ENCODE assay signal across 32 cellular contexts in the genomic region with DNA sequence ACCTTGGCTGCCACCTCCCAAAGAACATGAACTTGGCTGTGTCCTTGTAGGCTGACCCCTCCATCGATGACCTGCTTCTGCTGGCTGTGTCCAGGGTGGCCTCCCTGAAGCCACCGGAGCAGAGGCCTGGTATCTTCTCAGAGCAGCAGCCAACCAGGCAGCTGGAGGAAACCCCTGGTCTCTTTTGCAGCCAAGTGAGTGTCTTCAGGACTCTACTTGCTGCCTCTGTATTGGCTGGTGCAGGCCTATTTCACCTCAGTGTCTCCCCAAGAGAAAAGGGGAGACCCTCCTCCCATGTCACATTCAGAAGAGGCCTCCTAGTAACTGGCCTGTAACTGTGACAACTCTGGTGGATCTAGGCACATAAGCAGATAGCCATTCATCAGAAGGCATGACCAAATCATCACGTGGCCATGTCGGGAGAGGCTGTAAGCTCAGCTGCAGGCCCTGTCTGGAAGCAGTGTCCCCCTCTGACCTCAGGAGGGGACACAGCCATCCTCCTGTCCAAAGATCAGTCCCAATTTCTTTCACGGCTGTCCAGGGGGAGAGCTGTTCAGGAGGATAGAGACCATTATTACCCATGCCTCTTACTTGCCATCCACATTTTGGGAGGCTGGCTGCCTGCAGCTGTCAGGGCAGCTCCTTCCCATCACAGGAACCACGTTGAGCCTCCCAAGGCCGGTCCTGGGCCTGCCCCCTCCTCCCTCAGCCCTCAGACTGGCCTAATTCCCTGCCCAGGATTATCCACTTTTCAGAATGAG. TPM values are rescaled to one million over a fixed set of nuclear protein-coding genes. Genes with fewer than 3 reads are reported as not detected.
A peak's percentile ranks its signal among the peaks of the same experiment; 100 is the strongest.
DNase-seq lines count a peak whose midpoint lies in the region; ATAC-seq, FAIRE-seq and TF ChIP-seq lines count a peak whose summit lies in the region.
"Had no signal": no experiment of that assay in that cellular context is flagged by ENCODE, and none has a peak within 500 bp of the region (broad histone marks: within the 10 kb centered on the region; RNA-seq: fewer than 3 reads in every experiment).

No MANE protein-coding gene starts in this region.

- H2BK120ac ChIP-seq in IMR-90 (ENCODE audit: low read depth, low read length) = no peak overlapping the region

- no peak overlapping the region for H2BK20ac ChIP-seq in IMR-90 (ENCODE audit: low read depth, low read length)

- no peak overlapping the region for H3K14ac ChIP-seq in IMR-90 (replicated peaks; ENCODE audit: low read depth, low read length)

- TF ChIP-seq CTCF in IMR-90 (conservative IDR thresholded peaks at IDR 0.05; ENCODE audit: low read depth, low read length) = no peak
- no peak for TF ChIP-seq CTCF in HepG2 (CRISPR knock-in tag; IDR thresholded peaks at IDR 0.05)
- no peak for TF ChIP-seq CTCF in osteocyte (IDR thresholded peaks at IDR 0.05)
- TF ChIP-seq CTCF in type B pancreatic cell (conservative IDR thresholded peaks at IDR 0.05) = no peak

- H3K4me3 Mint-ChIP-seq in osteocyte (ENCODE audit: unreplicated experiment) (no peak overlapping the region), type B pancreatic cell (no peak overlapping the region)
- H3K4me3 Mint-ChIP-seq: activated CD8-positive, alpha-beta memory T cell treated with anti-CD3 and anti-CD28 coated beads, Interleukin-2, amount 10 ng/mL, durations not matched to agents 7 days and 5 days; activated naive CD8-positive, alpha-beta T cell treated with anti-CD3 and anti-CD28 coated beads, Interleukin-2, amount 50 U/mL, for 24 hours; CD8-positive, alpha-beta memory T cell; effector memory CD8-positive, alpha-beta T cell; mesothelial cell of epicardium; naive thymus-derived CD8-positive, alpha-beta T cell; T-cell had no signal

- H3K36me3 Mint-ChIP-seq in osteocyte (ENCODE audit: unreplicated experiment) (no peaks in the 10 kb centered on the region), type B pancreatic cell (no peaks in the 10 kb centered on the region)
- H3K36me3 Mint-ChIP-seq: activated CD8-positive, alpha-beta memory T cell treated with anti-CD3 and anti-CD28 coated beads, Interleukin-2, amount 10 ng/mL, durations not matched to agents 7 days and 5 days; CD8-positive, alpha-beta memory T cell; mesothelial cell of epicardium; naive thymus-derived CD8-positive, alpha-beta T cell; T-cell had no signal

- 0 out of 3 replicates have a peak overlapping the region, but pooled peaks have one; percentile 14 for H2BK15ac ChIP-seq in IMR-90 (ENCODE audit: low read depth, low read length)

- no peak overlapping the region for H4K91ac ChIP-seq in IMR-90 (ENCODE audit: insufficient read depth, low read depth, low read length)

- TF ChIP-seq RAD21 in IMR-90 (IDR thresholded peaks at IDR 0.05; ENCODE audit: low read length) (no peak), HepG2 (CRISPR knock-in tag; IDR thresholded peaks at IDR 0.05) (peak; percentile 57)

- peak overlapping the region in 1 of 2 experiments; percentile 35; a peak in 1 of 4 replicates for H4K8ac ChIP-seq in IMR-90 (ENCODE audit: low read depth in 2 of 2, low read length in 2 of 2)

- CTCF ChIA-PET in IMR-90 (lab: Yijun Ruan, JAX) = no interaction called here
- CTCF ChIA-PET in HepG2 (lab: Yijun Ruan, JAX; ENCODE audit: low intra/inter-chr PET ratio, low total read pairs) = no interaction called here

- H3K4me3 ChIP-seq in IMR-90 (ENCODE audit: insufficient read depth, low read depth, low read length) = no peak overlapping the region
- H3K4me3 ChIP-seq in SJCRH30 = no peak overlapping the region
- peak overlapping the region; percentile 57 to 70 (median 63) for H3K4me3 ChIP-seq in HepG2 (replicated peaks in 1 of 3; ENCODE audit: insufficient read depth in 1 of 3, low read depth in 2 of 3, low read length in 3 of 3)
- H3K4me3 ChIP-seq: GM23248, left ventricle myocardium inferior, ovary, SJSA1, stomach, uterus had no signal

- peak overlapping the region; percentile 26 for H3K4ac ChIP-seq in IMR-90 (ENCODE audit: low read depth, low read length)

- no peak for TF ChIP-seq POLR2A in IMR-90 (IDR thresholded peaks at IDR 0.05; ENCODE audit: low read depth, low read length)
- peak; percentile 84 to 95 for TF ChIP-seq POLR2A in HepG2 (IDR thresholded peaks at IDR 0.05; ENCODE audit: insufficient read depth in 1 of 2, low read depth in 2 of 2, low read length in 2 of 2)

- H2AFZ ChIP-seq in IMR-90 (replicated peaks; ENCODE audit: low read length, poor library complexity) = peak overlapping the region; percentile 78
- no peak overlapping the region for H2AFZ ChIP-seq in HepG2 (ENCODE audit: low read length)
- H2AFZ ChIP-seq: GM23248 had no signal

- H3K4me1 Mint-ChIP-seq in osteocyte (ENCODE audit: unreplicated experiment) (peaks cover 16% of the 10 kb centered on the region), type B pancreatic cell (ENCODE audit: unreplicated experiment) (peaks cover 10% of the 10 kb centered on the region)
- H3K4me1 Mint-ChIP-seq: activated CD8-positive, alpha-beta memory T cell treated with anti-CD3 and anti-CD28 coated beads, Interleukin-2, amount 10 ng/mL, durations not matched to agents 7 days and 5 days; activated naive CD8-positive, alpha-beta T cell treated with anti-CD3 and anti-CD28 coated beads, Interleukin-2, amount 50 U/mL, for 24 hours; CD8-positive, alpha-beta memory T cell; naive thymus-derived CD8-positive, alpha-beta T cell; T-cell had no signal

- H3K27ac Mint-ChIP-seq in osteocyte (ENCODE audit: unreplicated experiment) = no peak overlapping the region
- H3K27ac Mint-ChIP-seq in type B pancreatic cell = no peak overlapping the region
- H3K27ac Mint-ChIP-seq: activated CD8-positive, alpha-beta memory T cell treated with anti-CD3 and anti-CD28 coated beads, Interleukin-2, amount 10 ng/mL, durations not matched to agents 7 days and 5 days; activated naive CD8-positive, alpha-beta T cell treated with anti-CD3 and anti-CD28 coated beads, Interleukin-2, amount 50 U/mL, for 24 hours; CD8-positive, alpha-beta memory T cell; mesothelial cell of epicardium; naive thymus-derived CD8-positive, alpha-beta T cell; T-cell had no signal

- 0 out of 2 replicates have a peak overlapping the region, but pooled peaks have one; percentile 28 for H2AK5ac ChIP-seq in IMR-90 (ENCODE audit: low read depth, low read length)

- H4K20me1 ChIP-seq in IMR-90 (ENCODE audit: insufficient read depth, low read length) = no peaks in the 10 kb centered on the region
- H4K20me1 ChIP-seq in HepG2 (ENCODE audit: insufficient read depth, low read length) = no peaks in the 10 kb centered on the region

- in situ Hi-C loops in IMR-90 (cut with MboI; ENCODE audit: low sequenced_read_pairs) (no loop called here), HepG2 (cut with HindIII; ENCODE audit: extremely low pct_ligation_motif_present, low pct_unique_long_range_greater_than_20kb) (no loop called here)

- no peak overlapping the region for H4K5ac ChIP-seq in IMR-90 (ENCODE audit: low read depth, low read length)

- no peaks in the 10 kb centered on the region for H3K79me1 ChIP-seq in IMR-90 (ENCODE audit: low read depth in 1 of 2, low read length in 2 of 2)

- H3K23ac ChIP-seq in IMR-90 (ENCODE audit: low read depth, low read length) = no peak overlapping the region

- H3K27me3 Mint-ChIP-seq in osteocyte (ENCODE audit: unreplicated experiment) (no peaks in the 10 kb centered on the region), type B pancreatic cell (peaks cover 3% of the 10 kb centered on the region)
- H3K27me3 Mint-ChIP-seq: T-cell had no signal

- WGBS in IMR-90 (ENCODE audit: extremely low coverage in 2 of 2, insufficient read length in 1 of 2), 2 experiments = 100% methylated on average over 1 of the region's 7 CpGs; no CpG with 5 or more reads in 1 of the 2 experiments
- 0% methylated on average over 7 of the region's 7 CpGs for WGBS in HepG2 (ENCODE audit: low lambda C conversion rate)

- H3K4me1 ChIP-seq in IMR-90 (ENCODE audit: control insufficient read depth, insufficient read depth, low read length) (peaks cover 12% of the 10 kb centered on the region), SJCRH30 (no peaks in the 10 kb centered on the region), HepG2 (ENCODE audit: insufficient read depth, low read length) (peaks cover 86% of the 10 kb centered on the region)
- H3K4me1 ChIP-seq: SJSA1, uterus had no signal

- H3K27ac ChIP-seq in IMR-90 (ENCODE audit: insufficient read depth, low read length) (no peak overlapping the region), SJCRH30 (no peak overlapping the region), HepG2 (ENCODE audit: extremely low read length, insufficient read depth, low read length) (peak overlapping the region; percentile 86)
- H3K27ac ChIP-seq: GM23248, HL-60, left ventricle myocardium inferior, ovary, SJSA1, stomach, uterus had no signal

- intact Hi-C loops in IMR-90 (cut with micrococcal nuclease) = no loop called here
- intact Hi-C loops in HepG2 (cut with micrococcal nuclease; ENCODE audit: unreplicated experiment) = loop anchor here (1.0 to 10.0 kb wide), 2 partner anchors 8 to 170 kb away; a partner anchor contains a TSS

- peak; percentile 86 for FAIRE-seq in HepG2 (lab: Jason Lieb, UNC)
- FAIRE-seq: islet of Langerhans had no signal

- no TSS peak for BruUV-seq in IMR-90 (replicated peaks; lab: Mats Ljungman, UMichigan)
- no TSS peak for BruUV-seq in HepG2 (replicated peaks; lab: Mats Ljungman, UMichigan)

- ATAC-seq in IMR-90 (ENCODE audit: low read depth) = no peak
- ATAC-seq in HepG2 = peak; percentile 80
- ATAC-seq in GM21423 (IDR thresholded peaks at IDR 0.05; ENCODE audit: unreplicated experiment) = no peak
- ATAC-seq: activated CD8-positive, alpha-beta memory T cell treated with anti-CD3 and anti-CD28 coated beads, Interleukin-2, amount 10 ng/mL, durations not matched to agents 7 days and 5 days; activated naive CD8-positive, alpha-beta T cell treated with anti-CD3 and anti-CD28 coated beads, Interleukin-2, amount 50 U/mL, for 24 hours; effector memory CD8-positive, alpha-beta T cell; naive thymus-derived CD8-positive, alpha-beta T cell; T-cell had no signal

- H3K79me2 ChIP-seq in HepG2 (ENCODE audit: insufficient read depth, low read length) = peaks cover 39% of the 10 kb centered on the region

- POLR2A ChIA-PET in IMR-90 (lab: Charles Lee; ENCODE audit: unreplicated experiment) = interaction anchor here (0.5 kb wide), 1 partner anchor 291 kb away, joined by 3 read pairs; no protein-coding TSS in a partner anchor
- POLR2A ChIA-PET in HepG2 (lab: Yijun Ruan, JAX) = interaction anchor here (0.7 to 8.3 kb wide), 15 partner anchors 7 to 184 kb away, joined by 3 to 220 read pairs (median 7); a partner anchor contains a TSS

- dilution Hi-C loops in IMR-90 (cut with HindIII; ENCODE audit: low sequenced_read_pairs, unreplicated experiment) = no loop called here

- H3K9me3 ChIP-seq in IMR-90 (ENCODE audit: control insufficient read depth, insufficient read depth, low read length) (no peaks in the 10 kb centered on the region), SJCRH30 (replicated peaks) (no peaks in the 10 kb centered on the region), HepG2 (ENCODE audit: low read length) (no peaks in the 10 kb centered on the region)
- H3K9me3 ChIP-seq: left ventricle myocardium inferior, ovary, SJSA1, stomach, uterus had no signal

- no peak for DNase-seq in IMR-90
- DNase-seq in SJCRH30 = peak; percentile 36 to 51
- peak; percentile 93 for DNase-seq in HepG2 (ENCODE audit: low spot score)
- DNase-seq in osteocyte (ENCODE audit: extremely low spot score, unreplicated experiment) = peak; percentile 46
- DNase-seq in stimulated activated CD4-positive, alpha-beta T cell treated with anti-CD3 and anti-CD28 coated beads, Interleukin-4, amount 100 ng/mL, for 4 hours = no peak
- DNase-seq in type B pancreatic cell (ENCODE audit: extremely low spot score, unreplicated experiment) = no peak
- DNase-seq: activated CD8-positive, alpha-beta memory T cell treated with anti-CD3 and anti-CD28 coated beads, Interleukin-2, amount 10 ng/mL, durations not matched to agents 7 days and 5 days; activated naive CD4-positive, alpha-beta T cell; activated naive CD8-positive, alpha-beta T cell treated with anti-CD3 and anti-CD28 coated beads, Interleukin-2, amount 50 U/mL, for 24 hours; CD8-positive, alpha-beta memory T cell; cortex of kidney; effector memory CD8-positive, alpha-beta T cell; GM23248; left ventricle myocardium inferior; MV-4-11; naive thymus-derived CD8-positive, alpha-beta T cell; NCI-H1436; NCI-H2081; NCI-H2227 treated with DMSO at 0.1 percent for 48 hours; NCI-H748 treated with DMSO at 0.1 percent for 48 hours; ovary; RPMI8226; stimulated activated CD4-positive, alpha-beta T cell treated with anti-CD3 and anti-CD28 coated beads, Interleukin-2, amount 100 ng/mL, for 24 hours; stimulated activated CD8-positive, alpha-beta memory T cell treated with anti-CD3 and anti-CD28 coated beads, Interleukin-4, amount 100 ng/mL, for 48 hours; stomach; T-cell; uterus had no signal

- peaks cover 4% of the 10 kb centered on the region; the same call in 1 of the 2 replicates for H3K9me1 ChIP-seq in IMR-90 (ENCODE audit: insufficient read depth, low read length)

- H3K9me3 Mint-ChIP-seq in osteocyte (ENCODE audit: unreplicated experiment) (no peaks in the 10 kb centered on the region), type B pancreatic cell (no peaks in the 10 kb centered on the region)
- H3K9me3 Mint-ChIP-seq: activated naive CD8-positive, alpha-beta T cell treated with anti-CD3 and anti-CD28 coated beads, Interleukin-2, amount 50 U/mL, for 24 hours; CD8-positive, alpha-beta memory T cell; effector memory CD8-positive, alpha-beta T cell; mesothelial cell of epicardium; naive thymus-derived CD8-positive, alpha-beta T cell; T-cell had no signal

- H3K36me3 ChIP-seq in IMR-90 (ENCODE audit: control insufficient read depth, insufficient read depth, low read length) = no peaks in the 10 kb centered on the region
- H3K36me3 ChIP-seq in SJCRH30 = no peaks in the 10 kb centered on the region
- no peaks in the 10 kb centered on the region; a peak in 1 of 5 replicates for H3K36me3 ChIP-seq in HepG2 (replicated peaks in 1 of 2; ENCODE audit: control insufficient read depth in 1 of 2, insufficient read depth in 2 of 2, low read length in 2 of 2)
- H3K36me3 ChIP-seq: left ventricle myocardium inferior, ovary, SJSA1, stomach, uterus had no signal

- no peak overlapping the region for H2BK5ac ChIP-seq in IMR-90 (ENCODE audit: low read depth, low read length, poor library complexity, severe bottlenecking)

- no peak overlapping the region for H3K56ac ChIP-seq in IMR-90 (ENCODE audit: extremely low read depth, insufficient read depth, low read length)

- no peak overlapping the region for H3K18ac ChIP-seq in IMR-90 (ENCODE audit: low read depth, low read length)

- H3K9ac ChIP-seq in IMR-90 (ENCODE audit: low read depth, low read length) (no peak overlapping the region), HepG2 (ENCODE audit: insufficient read depth, low read depth, low read length) (peak overlapping the region; percentile 79)
- H3K9ac ChIP-seq: GM23248 had no signal

- H3K4me2 ChIP-seq in IMR-90 (ENCODE audit: low read depth, low read length) (no peak overlapping the region), HepG2 (ENCODE audit: low read depth, low read length) (peak overlapping the region; percentile 96)

- TF ChIP-seq EP300 in HepG2 (IDR thresholded peaks at IDR 0.05; ENCODE audit: low read depth in 2 of 2, low read length in 2 of 2) (peak; percentile 25 to 40; a peak in 2 of 4 replicates), HepG2 (CRISPR knock-in tag; IDR thresholded peaks at IDR 0.05; ENCODE audit: borderline replicate concordance) (peak; percentile 53; the same call in 1 of the 2 replicates)

- H3K27me3 ChIP-seq in IMR-90 (ENCODE audit: control insufficient read depth, insufficient read depth, low read length) (no peaks in the 10 kb centered on the region), SJCRH30 (no peaks in the 10 kb centered on the region), HepG2 (ENCODE audit: control insufficient read depth in 1 of 2, insufficient read depth in 2 of 2, low read length in 2 of 2) (no peaks in the 10 kb centered on the region; a peak in 1 of 5 replicates)
- H3K27me3 ChIP-seq: ovary, SJSA1, stomach, uterus had no signal

- H2AK9ac ChIP-seq in IMR-90 (replicated peaks; ENCODE audit: low read depth, low read length, poor library complexity) = peak overlapping the region; percentile 79

RNA-seq across cellular contexts. Expression of a gene that starts 20.8 kb away (rescaled TPM):
- 28.3 and 59.7 TPM in 2 replicates for total RNA-seq in IMR-90 (2012; rRNA removed)
- polyA plus RNA-seq in IMR-90 (2012; rRNA removed) = 7.1 and 9.0 TPM in 2 replicates
- 1.2 and 1.8 TPM in 2 replicates for polyA plus RNA-seq in IMR-90 (2012; cell fraction: cytosol; rRNA removed)
- polyA plus RNA-seq in IMR-90 (2012; cell fraction: nucleus; rRNA removed; ENCODE audit: low replicate concordance) = 1.1 and 6.1 TPM in 2 replicates
- 50.5 and 61.2 TPM in 2 replicates for total RNA-seq in SJCRH30 (2014; rRNA removed; shearing (Covaris generic))
- total RNA-seq in HepG2 (2016; rRNA removed; fragmentation: Illumina TruSeq; extraction: Trizol) = 119 and 174 TPM in 2 replicates
- total RNA-seq in HepG2 (2016; cell fraction: cytosol; rRNA removed; fragmentation: Illumina TruSeq; extraction: Trizol; ENCODE audit: low read depth) = 13.0 and 13.5 TPM in 2 replicates
- total RNA-seq in HepG2 (2016; cell fraction: insoluble cytoplasmic fraction; rRNA removed; fragmentation: Illumina TruSeq; extraction: Trizol) = 112 and 164 TPM in 2 replicates
- 35.2 and 39.5 TPM in 2 replicates for total RNA-seq in HepG2 (2016; cell fraction: membrane; rRNA removed; fragmentation: Illumina TruSeq; extraction: Trizol)
- total RNA-seq in HepG2 (2016; cell fraction: nucleus; rRNA removed; fragmentation: Illumina TruSeq; extraction: Trizol) = 134 and 149 TPM in 2 replicates
- polyA plus RNA-seq in HepG2 (2011; rRNA removed) = 31.9 and 38.1 TPM in 2 replicates
- polyA plus RNA-seq in HepG2 (2011; cell fraction: cytosol; rRNA removed) = 14.6 and 24.9 TPM in 2 replicates
- 19.3 and 29.4 TPM in 2 replicates for polyA plus RNA-seq in HepG2 (2011; cell fraction: nucleus; rRNA removed)
- 62.4 and 98.0 TPM in 2 replicates for polyA plus RNA-seq in HepG2 (2012)
- 1.6 and 1.8 TPM in 2 replicates for polyA plus RNA-seq in HepG2 (2016; cell fraction: cytosol; fragmentation: Illumina TruSeq; extraction: Trizol; ENCODE audit: low read depth)
- 87.7 and 90.4 TPM in 2 replicates for polyA plus RNA-seq in HepG2 (2016; cell fraction: insoluble cytoplasmic fraction; fragmentation: Illumina TruSeq; extraction: Trizol; ENCODE audit: low read depth)
- polyA plus RNA-seq in HepG2 (2016; cell fraction: membrane; fragmentation: Illumina TruSeq; extraction: Trizol; ENCODE audit: low read depth) = 6.9 and 8.4 TPM in 2 replicates
- polyA plus RNA-seq in HepG2 (2016; cell fraction: nucleus; fragmentation: Illumina TruSeq; extraction: Trizol; ENCODE audit: insufficient read depth, low read depth) = 77.5 and 87.9 TPM in 2 replicates
- 17.3 and 25.8 TPM in 2 replicates for polyA minus RNA-seq in HepG2 (2011; rRNA and poly(A)+ RNA removed; ENCODE audit: low replicate concordance)
- polyA minus RNA-seq in HepG2 (2011; cell fraction: cytosol; rRNA and poly(A)+ RNA removed) = 82.6 and 95.3 TPM in 2 replicates
- 275 and 284 TPM in 2 replicates for polyA minus RNA-seq in HepG2 (2011; cell fraction: nucleus; rRNA and poly(A)+ RNA removed)
- total RNA-seq in osteocyte = 49.6 and 56.4 TPM in 2 replicates
- total RNA-seq in type B pancreatic cell (ENCODE audit: low replicate concordance) = 31.6 and 41.7 TPM in 2 replicates

Comparison
In these comparisons a context has a peak if more than half of its experiments do, and no peak if none do; other contexts are left out.
1. DNase-seq: peak in SJCRH30 (2 of 2), HepG2 (single experiment) and osteocyte (single experiment); none in IMR-90 (single experiment), stimulated activated CD4-positive, alpha-beta T cell treated with anti-CD3 and anti-CD28 coated beads, Interleukin-4, amount 100 ng/mL, for 4 hours (0 of 2) and type B pancreatic cell (single experiment).
2. H3K4me3 ChIP-seq: peak in HepG2 (3 of 3); none in IMR-90 (single experiment) and SJCRH30 (single experiment).